1 cellular context compared by ENCODE assay signal in genomic region chr1:109099871-109100757, GRCh38.
A peak's percentile ranks its signal among the peaks of the same experiment; 100 is the strongest.
TF ChIP-seq lines count a peak whose summit lies in the region.

No MANE protein-coding gene starts in this region.

TF ChIP-seq in HepG2, 621 proteins besides CTCF, POLR2A, EP300 and RAD21 (continued from another document and continues in another):
- peak; percentile 94; the same call in 1 of the 2 replicates for TF ChIP-seq ZNF691 (CRISPR knock-in tag; IDR thresholded peaks at IDR 0.05; ENCODE audit: borderline replicate concordance, low read depth)
- TF ChIP-seq SP4 (CRISPR knock-in tag; IDR thresholded peaks at IDR 0.05): peak; percentile 88
- TF ChIP-seq ZC3H13 (CRISPR knock-in tag; IDR thresholded peaks at IDR 0.05): peak; percentile 80; the same call in 1 of the 2 replicates
- peak; percentile 85; the same call in 1 of the 2 replicates for TF ChIP-seq MEIS1 (CRISPR knock-in tag; IDR thresholded peaks at IDR 0.05; ENCODE audit: borderline replicate concordance)
- peak; percentile 83 for TF ChIP-seq ZBED4 (CRISPR knock-in tag; IDR thresholded peaks at IDR 0.05; ENCODE audit: borderline replicate concordance)
- TF ChIP-seq SOX6 (IDR thresholded peaks at IDR 0.05): no peak
- peak; percentile 84 for TF ChIP-seq SOX6 (CRISPR knock-in tag; IDR thresholded peaks at IDR 0.05)
- 0 out of 2 replicates have a peak, but pooled peaks have one; percentile 56 for TF ChIP-seq REXO4 (CRISPR knock-in tag; IDR thresholded peaks at IDR 0.05; ENCODE audit: borderline replicate concordance)
- peak; percentile 97 for TF ChIP-seq ZFP90 (CRISPR knock-in tag; IDR thresholded peaks at IDR 0.05; ENCODE audit: borderline replicate concordance)
- TF ChIP-seq SATB2 (CRISPR knock-in tag; IDR thresholded peaks at IDR 0.05): peak; percentile 64; the same call in 1 of the 2 replicates
- TF ChIP-seq ZNF329 (CRISPR knock-in tag; IDR thresholded peaks at IDR 0.05; ENCODE audit: low read depth): no peak; the same call in 1 of the 2 replicates
- peak; percentile 63; the same call in 1 of the 2 replicates for TF ChIP-seq ZNF280D (CRISPR knock-in tag; IDR thresholded peaks at IDR 0.05)
- peak; percentile 93 for TF ChIP-seq ZNF564 (CRISPR knock-in tag; IDR thresholded peaks at IDR 0.05)
- peak; percentile 83; the same call in 1 of the 2 replicates for TF ChIP-seq BCL3 (CRISPR knock-in tag; IDR thresholded peaks at IDR 0.05)
- TF ChIP-seq ZNF589 (CRISPR knock-in tag; conservative IDR thresholded peaks at IDR 0.05): 0 out of 2 replicates have a peak, but pooled peaks have one; percentile 80
- TF ChIP-seq BRCA1 (CRISPR knock-in tag; IDR thresholded peaks at IDR 0.05): 0 out of 2 replicates have a peak, but pooled peaks have one; percentile 85
- no peak; the same call in 1 of the 2 replicates for TF ChIP-seq MYNN (CRISPR knock-in tag; IDR thresholded peaks at IDR 0.05; ENCODE audit: low read depth)
- no peak for TF ChIP-seq MATR3 (CRISPR knock-in tag; IDR thresholded peaks at IDR 0.05)
- TF ChIP-seq ZBTB3 (CRISPR knock-in tag; IDR thresholded peaks at IDR 0.05; ENCODE audit: borderline replicate concordance, low read depth): peak; percentile 63; the same call in 1 of the 2 replicates
- TF ChIP-seq AHR (CRISPR knock-in tag; IDR thresholded peaks at IDR 0.05): peak; percentile 93
- no peak; the same call in 1 of the 2 replicates for TF ChIP-seq TRAFD1 (CRISPR knock-in tag; IDR thresholded peaks at IDR 0.05; ENCODE audit: borderline replicate concordance)
- peak; percentile 96 for TF ChIP-seq ZIK1 (CRISPR knock-in tag; IDR thresholded peaks at IDR 0.05; ENCODE audit: borderline replicate concordance, low read depth)
- peak; percentile 71; the same call in 1 of the 2 replicates for TF ChIP-seq JUNB (CRISPR knock-in tag; IDR thresholded peaks at IDR 0.05; ENCODE audit: borderline replicate concordance)
- TF ChIP-seq HNF1A (IDR thresholded peaks at IDR 0.05; ENCODE audit: low read depth): peak; percentile 47; the same call in 1 of the 2 replicates
- peak; percentile 86 for TF ChIP-seq HNF1A (CRISPR knock-in tag; IDR thresholded peaks at IDR 0.05; ENCODE audit: borderline replicate concordance)
- peak; percentile 98 for TF ChIP-seq BORCS8-MEF2B (CRISPR knock-in tag; IDR thresholded peaks at IDR 0.05)
- peak; percentile 83 for TF ChIP-seq ZFYVE20 (CRISPR knock-in tag; IDR thresholded peaks at IDR 0.05; ENCODE audit: borderline replicate concordance, low read depth)
- peak; percentile 88; the same call in 1 of the 2 replicates for TF ChIP-seq ZSCAN21 (CRISPR knock-in tag; IDR thresholded peaks at IDR 0.05; ENCODE audit: borderline replicate concordance)
- peak; percentile 99 for TF ChIP-seq SRSF1 (optimal IDR thresholded peaks at IDR 0.05; ENCODE audit: low read depth, low read length)
- TF ChIP-seq ZNF646 (CRISPR knock-in tag; IDR thresholded peaks at IDR 0.05): peak; percentile 72; the same call in 1 of the 2 replicates
- TF ChIP-seq CERS6 (CRISPR knock-in tag; IDR thresholded peaks at IDR 0.05): no peak
- TF ChIP-seq BHLHE40 (IDR thresholded peaks at IDR 0.05; ENCODE audit: low read length): peak; percentile 92
